In the genomic region with DNA sequence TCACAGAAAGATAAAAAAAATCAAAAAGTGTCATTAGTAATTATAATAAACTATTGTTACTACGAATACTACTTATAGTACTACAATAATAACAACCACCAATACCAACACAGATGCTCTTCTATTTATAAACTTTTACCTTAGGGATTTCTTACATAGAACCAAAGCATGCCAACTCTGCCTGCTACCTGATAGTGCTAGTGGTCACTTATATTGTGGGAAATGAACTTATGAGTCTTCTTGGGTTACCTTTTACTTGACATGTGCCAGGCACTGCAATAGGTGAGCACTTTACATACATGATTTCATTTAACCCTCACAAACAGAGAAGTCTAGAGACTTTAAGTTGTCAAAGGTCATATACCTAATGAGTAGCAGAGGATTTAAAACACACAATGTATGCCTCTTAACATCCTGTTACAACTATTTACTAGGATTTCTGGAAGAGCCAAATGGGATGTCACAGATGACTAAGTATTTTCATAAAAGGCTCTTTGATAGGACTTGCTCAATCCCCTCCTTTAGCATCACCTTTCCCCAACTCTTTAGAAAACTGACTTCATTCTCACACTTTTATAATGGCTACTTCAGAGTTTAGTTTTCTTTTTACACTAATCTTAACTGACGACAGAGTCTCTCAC, we compare ENCODE assay signal across 28 cellular contexts. TPM values are rescaled to one million over a fixed set of nuclear protein-coding genes. Genes with fewer than 3 reads are reported as not detected.
"Had no signal": no experiment of that assay in that cellular context is flagged by ENCODE, and none has a peak within 500 bp of the region (broad histone marks: within the 10 kb centered on the region; RNA-seq: fewer than 3 reads in every experiment).

No MANE protein-coding gene starts in this region.

- H3K4me2 ChIP-seq: hepatocyte had no signal

- DNase-seq: dermis blood vessel endothelial cell; dorsolateral prefrontal cortex; effector CD4-positive, alpha-beta T cell; effector memory CD4-positive, alpha-beta T cell; foreskin keratinocyte; heart left ventricle; hypothalamus; immature natural killer cell; islet precursor cell; kidney; kidney glomerular epithelial cell; left colon; left lung; left ventricle myocardium superior; lower lobe of right lung; mesenchymal stem cell; mucosa of descending colon; naive B cell had no signal

- H3K27ac ChIP-seq: coronary artery, dorsolateral prefrontal cortex, esophagus muscularis mucosa, foreskin keratinocyte, gastroesophageal sphincter, heart left ventricle, hepatocyte, left lung, lower lobe of right lung had no signal

- H3K36me3 ChIP-seq: gastroesophageal sphincter, left lung, lower lobe of right lung had no signal

- H3K4me3 ChIP-seq: coronary artery, dorsolateral prefrontal cortex, esophagus muscularis mucosa, gastroesophageal sphincter, heart left ventricle, hepatocyte, left lung, lower lobe of right lung, mucosa of descending colon had no signal

- H3K27me3 ChIP-seq: dorsolateral prefrontal cortex, esophagus muscularis mucosa, foreskin keratinocyte, gastroesophageal sphincter, heart left ventricle, hepatocyte, left lung had no signal

- H3K9me3 ChIP-seq: esophagus muscularis mucosa, gastroesophageal sphincter, heart left ventricle, left lung, lower lobe of right lung, mucosa of descending colon had no signal

- ATAC-seq: foreskin keratinocyte, gastroesophageal sphincter, heart left ventricle, left colon, left lung, left ventricle myocardium superior, lower lobe of right lung, mucosa of descending colon had no signal

- FAIRE-seq: colon, endothelial cell of umbilical vein, frontal cortex, kidney had no signal

- H3K4me1 ChIP-seq: foreskin keratinocyte, gastroesophageal sphincter, left lung, lower lobe of right lung had no signal

RNA-seq across cellular contexts. Expression of a gene that starts 24.3 kb away (rescaled TPM):
- total RNA-seq: epithelial cell of proximal tubule, foreskin keratinocyte, hepatocyte, lung microvascular endothelial cell, myocyte had no signal
- polyA plus RNA-seq: foreskin keratinocyte had no signal
